Comparison of ENCODE assay signal across 12 cellular contexts in the genomic region with DNA sequence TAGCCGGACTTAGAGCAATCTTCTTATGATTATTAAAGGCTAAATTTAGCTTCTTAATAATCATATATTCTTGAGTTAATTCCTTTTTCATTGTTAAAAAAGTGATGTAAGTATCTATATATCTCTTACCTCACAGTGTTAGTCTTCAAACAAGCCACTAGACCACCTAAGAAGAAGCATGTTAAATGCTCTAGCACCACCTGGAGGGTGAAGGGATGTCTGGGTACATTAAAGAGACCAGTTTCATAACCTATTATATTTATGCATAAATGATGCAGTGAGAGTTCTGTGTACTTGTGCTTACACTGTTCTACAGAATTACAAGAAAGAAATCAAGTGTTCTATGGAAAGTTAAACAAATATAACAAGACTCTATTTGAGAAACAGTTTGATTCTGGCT. TPM values are rescaled to one million over a fixed set of nuclear protein-coding genes. Genes with fewer than 3 reads are reported as not detected.
A peak's percentile ranks its signal among the peaks of the same experiment; 100 is the strongest.
DNase-seq lines count a peak whose midpoint lies in the region; ATAC-seq, FAIRE-seq and TF ChIP-seq lines count a peak whose summit lies in the region.
"Had no signal": no experiment of that assay in that cellular context is flagged by ENCODE, and none has a peak within 500 bp of the region (broad histone marks: within the 10 kb centered on the region; RNA-seq: fewer than 3 reads in every experiment).

No MANE protein-coding gene starts in this region.

- no peak overlapping the region for H2AFZ ChIP-seq in GM23338

- H3K36me3 ChIP-seq in GM23338 (ENCODE audit: insufficient read depth): no peaks in the 10 kb centered on the region

- FAIRE-seq in D721Med (lab: Jason Lieb, UNC): no peak
- FAIRE-seq: TTC549 had no signal

- H3K4me1 Mint-ChIP-seq in GM23338: peaks cover 3% of the 10 kb centered on the region; the same call in 2 of the 3 replicates

- H3K4me3 ChIP-seq in GM23338: no peak overlapping the region
- H3K4me3 ChIP-seq in fibroblast of villous mesenchyme (ENCODE audit: low read depth, low read length): no peak overlapping the region

- DNase-seq in D721Med (ENCODE audit: insufficient read length, low spot score): no peak
- DNase-seq in GM23338 (ENCODE audit: low spot score): peak; percentile 47
- peak; percentile 96 for DNase-seq in NCI-H69 (lab: John Stamatoyannopoulos, UW)
- DNase-seq in fibroblast of villous mesenchyme (ENCODE audit: low read depth): no peak
- no peak for DNase-seq in stimulated activated CD4-positive, alpha-beta T cell treated with anti-CD3 and anti-CD28 coated beads, Interleukin-12 subunit alpha, Interleukin-12 subunit beta, amount 100 ng/mL, for 4 hours
- no peak for DNase-seq in medulla oblongata (ENCODE audit: extremely low spot score)

- H3K9me3 Mint-ChIP-seq in GM23338: 0 out of 3 replicates have a peak, but pooled peaks cover 2% of the 10 kb centered on the region

- H3K9me2 ChIP-seq in GM23338 (ENCODE audit: insufficient read depth): no peaks in the 10 kb centered on the region

- no peak overlapping the region for H3K27ac Mint-ChIP-seq in GM23338
- H3K27ac Mint-ChIP-seq: activated naive CD8-positive, alpha-beta T cell had no signal

- no peaks in the 10 kb centered on the region for H3K36me3 Mint-ChIP-seq in GM23338 (ENCODE audit: low read depth)
- H3K36me3 Mint-ChIP-seq: activated naive CD8-positive, alpha-beta T cell had no signal

- no peaks in the 10 kb centered on the region for H3K79me2 ChIP-seq in GM23338 (replicated peaks; ENCODE audit: insufficient read depth)

- no peak overlapping the region for H3K4me2 ChIP-seq in GM23338

- TF ChIP-seq CTCF in D721Med (IDR thresholded peaks at IDR 0.05; ENCODE audit: insufficient read depth, missing control alignments) (peak; percentile 47), GM23338 (conservative IDR thresholded peaks at IDR 0.05; ENCODE audit: low read depth in 2 of 2) (peak; percentile 64 to 70), fibroblast of villous mesenchyme (IDR thresholded peaks at IDR 0.05; ENCODE audit: insufficient read depth, low read depth, low read length) (peak; percentile 15)

- H3K27me3 ChIP-seq in GM23338 (ENCODE audit: insufficient read depth): no peaks in the 10 kb centered on the region

- peaks cover 6% of the 10 kb centered on the region for H3K4me1 ChIP-seq in GM23338 (ENCODE audit: insufficient read depth)

- no peaks in the 10 kb centered on the region for H3F3A ChIP-seq in GM23338 (replicated peaks; ENCODE audit: low read depth)

- no peak overlapping the region for H3K4me3 Mint-ChIP-seq in GM23338
- H3K4me3 Mint-ChIP-seq: activated naive CD8-positive, alpha-beta T cell had no signal

- no peaks in the 10 kb centered on the region for H4K20me1 ChIP-seq in GM23338 (replicated peaks; ENCODE audit: insufficient read depth)

- ATAC-seq in GM23338 (peak; percentile 53), HG03097 (IDR thresholded peaks at IDR 0.05; ENCODE audit: low FRiP score, unreplicated experiment) (no peak), HG02763 (IDR thresholded peaks at IDR 0.05; ENCODE audit: unreplicated experiment) (no peak)

- H3K27ac ChIP-seq in GM23338 (ENCODE audit: low read depth): no peak overlapping the region
- H3K27ac ChIP-seq: epithelial cell of prostate had no signal

- H3K27me3 Mint-ChIP-seq in GM23338 (ENCODE audit: insufficient read depth, low read depth, poor library complexity): no peaks in the 10 kb centered on the region

TF ChIP-seq in GM23338, 12 proteins besides CTCF, POLR2A, EP300 and RAD21:
- TF ChIP-seq, protein P1, sequence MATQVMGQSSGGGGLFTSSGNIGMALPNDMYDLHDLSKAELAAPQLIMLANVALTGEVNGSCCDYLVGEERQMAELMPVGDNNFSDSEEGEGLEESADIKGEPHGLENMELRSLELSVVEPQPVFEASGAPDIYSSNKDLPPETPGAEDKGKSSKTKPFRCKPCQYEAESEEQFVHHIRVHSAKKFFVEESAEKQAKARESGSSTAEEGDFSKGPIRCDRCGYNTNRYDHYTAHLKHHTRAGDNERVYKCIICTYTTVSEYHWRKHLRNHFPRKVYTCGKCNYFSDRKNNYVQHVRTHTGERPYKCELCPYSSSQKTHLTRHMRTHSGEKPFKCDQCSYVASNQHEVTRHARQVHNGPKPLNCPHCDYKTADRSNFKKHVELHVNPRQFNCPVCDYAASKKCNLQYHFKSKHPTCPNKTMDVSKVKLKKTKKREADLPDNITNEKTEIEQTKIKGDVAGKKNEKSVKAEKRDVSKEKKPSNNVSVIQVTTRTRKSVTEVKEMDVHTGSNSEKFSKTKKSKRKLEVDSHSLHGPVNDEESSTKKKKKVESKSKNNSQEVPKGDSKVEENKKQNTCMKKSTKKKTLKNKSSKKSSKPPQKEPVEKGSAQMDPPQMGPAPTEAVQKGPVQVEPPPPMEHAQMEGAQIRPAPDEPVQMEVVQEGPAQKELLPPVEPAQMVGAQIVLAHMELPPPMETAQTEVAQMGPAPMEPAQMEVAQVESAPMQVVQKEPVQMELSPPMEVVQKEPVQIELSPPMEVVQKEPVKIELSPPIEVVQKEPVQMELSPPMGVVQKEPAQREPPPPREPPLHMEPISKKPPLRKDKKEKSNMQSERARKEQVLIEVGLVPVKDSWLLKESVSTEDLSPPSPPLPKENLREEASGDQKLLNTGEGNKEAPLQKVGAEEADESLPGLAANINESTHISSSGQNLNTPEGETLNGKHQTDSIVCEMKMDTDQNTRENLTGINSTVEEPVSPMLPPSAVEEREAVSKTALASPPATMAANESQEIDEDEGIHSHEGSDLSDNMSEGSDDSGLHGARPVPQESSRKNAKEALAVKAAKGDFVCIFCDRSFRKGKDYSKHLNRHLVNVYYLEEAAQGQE (IDR thresholded peaks at IDR 0.05; ENCODE audit: unreplicated experiment): no peak
- TF ChIP-seq JUNB (IDR thresholded peaks at IDR 0.05; ENCODE audit: unreplicated experiment) (no peak), EZH2phosphoT487 (IDR thresholded peaks at IDR 0.05; ENCODE audit: unreplicated experiment) (no peak), STAT1 (IDR thresholded peaks at IDR 0.05; ENCODE audit: unreplicated experiment) (no peak)
- TF ChIP-seq, protein P2, sequence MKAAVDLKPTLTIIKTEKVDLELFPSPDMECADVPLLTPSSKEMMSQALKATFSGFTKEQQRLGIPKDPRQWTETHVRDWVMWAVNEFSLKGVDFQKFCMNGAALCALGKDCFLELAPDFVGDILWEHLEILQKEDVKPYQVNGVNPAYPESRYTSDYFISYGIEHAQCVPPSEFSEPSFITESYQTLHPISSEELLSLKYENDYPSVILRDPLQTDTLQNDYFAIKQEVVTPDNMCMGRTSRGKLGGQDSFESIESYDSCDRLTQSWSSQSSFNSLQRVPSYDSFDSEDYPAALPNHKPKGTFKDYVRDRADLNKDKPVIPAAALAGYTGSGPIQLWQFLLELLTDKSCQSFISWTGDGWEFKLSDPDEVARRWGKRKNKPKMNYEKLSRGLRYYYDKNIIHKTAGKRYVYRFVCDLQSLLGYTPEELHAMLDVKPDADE (IDR thresholded peaks at IDR 0.05): no peak

RNA-seq across cellular contexts. Expression of gene SLCO6A1, which starts 55.9 kb away (rescaled TPM):
- 3.1 TPM in 1 of 2 replicates, not detected in the other for total RNA-seq in GM23338 (2014; rRNA removed; shearing (Covaris generic))
- polyA plus RNA-seq in GM23338 (2016; fragmentation: Nextera tagmentation; extraction: Ambion mirVana): 0.34 and 1.0 TPM in 2 replicates
- under 0.01 and 0.32 TPM in 2 replicates for total RNA-seq in fibroblast of villous mesenchyme
- total RNA-seq: G401 had no signal

Comparison
In these comparisons a context has a peak if more than half of its experiments do, and no peak if none do; other contexts are left out.
1. DNase-seq: peak in GM23338 (single experiment) and NCI-H69 (single experiment); none in D721Med (single experiment), fibroblast of villous mesenchyme (single experiment), stimulated activated CD4-positive, alpha-beta T cell treated with anti-CD3 and anti-CD28 coated beads, Interleukin-12 subunit alpha, Interleukin-12 subunit beta, amount 100 ng/mL, for 4 hours (single experiment) and medulla oblongata (single experiment).
2. CTCF ChIP-seq: peak in every context shown above with its lines; median percentile 67 in GM23338; 47 in D721Med; 15 in fibroblast of villous mesenchyme.